2 cellular contexts compared by ENCODE assay signal in genomic region chr14:67721851-67722250, GRCh38.
A peak's percentile ranks its signal among the peaks of the same experiment; 100 is the strongest.
TF ChIP-seq lines count a peak whose summit lies in the region.

No MANE protein-coding gene starts in this region.

TF ChIP-seq in A549, 52 proteins besides CTCF, POLR2A, EP300 and RAD21:
- TF ChIP-seq MAFK (IDR thresholded peaks at IDR 0.05; ENCODE audit: partially characterized antibody) (peak; percentile 90), NPAS2 (CRISPR knock-in tag; IDR thresholded peaks at IDR 0.05; ENCODE audit: borderline replicate concordance) (no peak)
TF ChIP-seq in A549: peak in this region for 1.

TF ChIP-seq in IMR-90, 13 proteins besides CTCF, POLR2A, EP300 and RAD21:
- TF ChIP-seq MAFK (IDR thresholded peaks at IDR 0.05; ENCODE audit: low read depth, low read length), result peak; percentile 87
- no peak for TF ChIP-seq SMC3 (IDR thresholded peaks at IDR 0.05; ENCODE audit: low read depth, low read length)
